9 cellular contexts compared by ENCODE assay signal in genomic region chr1:97050501-97050900, GRCh38.
DNase-seq lines count a peak whose midpoint lies in the region; ATAC-seq and TF ChIP-seq lines count a peak whose summit lies in the region.
"Had no signal": no experiment of that assay in that cellular context is flagged by ENCODE, and none has a peak within 500 bp of the region (broad histone marks: within the 10 kb centered on the region; RNA-seq: fewer than 3 reads in every experiment).

No MANE protein-coding gene starts in this region.

- intact Hi-C loops in right lobe of liver (cut with DNase I), result no loop called here
- intact Hi-C loops in activated CD8-positive, alpha-beta T cell treated with anti-CD3 and anti-CD28 coated beads for 36 hours (cut with micrococcal nuclease), result no loop called here

- no peaks in the 10 kb centered on the region for H4K20me1 ChIP-seq in DND-41 (ENCODE audit: insufficient read depth, low read length)
- no peaks in the 10 kb centered on the region for H4K20me1 ChIP-seq in Loucy (ENCODE audit: insufficient read depth, low read length, poor library complexity, severe bottlenecking)

- peak; percentile 38 for TF ChIP-seq CTCF in DND-41 (IDR thresholded peaks at IDR 0.05; ENCODE audit: borderline replicate concordance, extremely low read depth, low read length, poor library complexity, severe bottlenecking)
- TF ChIP-seq CTCF in Loucy (conservative IDR thresholded peaks at IDR 0.05; ENCODE audit: low read length), result peak; percentile 70
- TF ChIP-seq CTCF in right lobe of liver (IDR thresholded peaks at IDR 0.05), result peak; percentile 15 to 29 (median 24)
- no peak for TF ChIP-seq CTCF in activated CD8-positive, alpha-beta T cell treated with anti-CD3 and anti-CD28 coated beads for 36 hours (IDR thresholded peaks at IDR 0.05)

- no peaks in the 10 kb centered on the region for H3K9me2 ChIP-seq in Loucy (replicated peaks; ENCODE audit: low read depth, low read length)

- CTCF ChIA-PET in activated CD8-positive, alpha-beta T cell treated with anti-CD3 and anti-CD28 coated beads for 36 hours (lab: Charles Lee), result no interaction called here

- no peaks in the 10 kb centered on the region for H3K4me1 Mint-ChIP-seq in activated CD8-positive, alpha-beta T cell treated with anti-CD3 and anti-CD28 coated beads for 36 hours (ENCODE audit: low read depth)

- H3K27me3 Mint-ChIP-seq in activated CD8-positive, alpha-beta T cell treated with anti-CD3 and anti-CD28 coated beads for 36 hours, result peaks cover 4% of the 10 kb centered on the region

- H3K36me3 Mint-ChIP-seq in activated CD8-positive, alpha-beta T cell treated with anti-CD3 and anti-CD28 coated beads for 36 hours (ENCODE audit: low read depth), result no peaks in the 10 kb centered on the region

- no peak overlapping the region for H3K4me2 ChIP-seq in DND-41 (ENCODE audit: insufficient read depth, low read length)
- no peak overlapping the region for H3K4me2 ChIP-seq in Loucy (ENCODE audit: low read depth, low read length, poor library complexity, severe bottlenecking)

- no peak for TF ChIP-seq POLR2A in right lobe of liver (IDR thresholded peaks at IDR 0.05)

- no peaks in the 10 kb centered on the region for H3K79me2 ChIP-seq in DND-41 (ENCODE audit: insufficient read depth, low read length)
- no peaks in the 10 kb centered on the region for H3K79me2 ChIP-seq in Loucy (ENCODE audit: insufficient read depth, low read length)

- DNase-seq in DND-41, result no peak
- peak; percentile 92 for DNase-seq in amniotic epithelial cell (ENCODE audit: low read depth)
- no peak for DNase-seq in right lobe of liver
- DNase-seq in occipital lobe (lab: John Stamatoyannopoulos, UW), result no peak
- DNase-seq in islet precursor cell, result no peak
- DNase-seq in activated CD8-positive, alpha-beta T cell treated with anti-CD3 and anti-CD28 coated beads for 36 hours, result no peak
- DNase-seq: RPMI8226 had no signal

- peaks cover 4% of the 10 kb centered on the region for H3K9me3 Mint-ChIP-seq in activated CD8-positive, alpha-beta T cell treated with anti-CD3 and anti-CD28 coated beads for 36 hours

- H3K9me3 ChIP-seq in DND-41 (ENCODE audit: insufficient read depth, low read length, severe bottlenecking), result no peaks in the 10 kb centered on the region
- H3K9me3 ChIP-seq in Loucy (ENCODE audit: insufficient read depth, low read depth, low read length), result peaks cover 3% of the 10 kb centered on the region; the same call in 1 of the 2 replicates
- no peaks in the 10 kb centered on the region for H3K9me3 ChIP-seq in right lobe of liver

- no peaks in the 10 kb centered on the region for H3K27me3 ChIP-seq in DND-41 (ENCODE audit: insufficient read depth, low read length, poor library complexity)
- H3K27me3 ChIP-seq in Loucy (ENCODE audit: insufficient read depth, low read length, poor library complexity, severe bottlenecking), result no peaks in the 10 kb centered on the region
- no peaks in the 10 kb centered on the region for H3K27me3 ChIP-seq in right lobe of liver

- H3K27ac ChIP-seq in DND-41 (ENCODE audit: low read length), result no peak overlapping the region
- H3K27ac ChIP-seq in right lobe of liver, result no peak overlapping the region

- no peaks in the 10 kb centered on the region for H3F3A ChIP-seq in Loucy (ENCODE audit: low read depth)

- no peak overlapping the region for H3K27ac Mint-ChIP-seq in activated CD8-positive, alpha-beta T cell treated with anti-CD3 and anti-CD28 coated beads for 36 hours

- no peaks in the 10 kb centered on the region for H3K4me1 ChIP-seq in DND-41 (ENCODE audit: insufficient read depth, low read length)
- no peaks in the 10 kb centered on the region for H3K4me1 ChIP-seq in Loucy (ENCODE audit: insufficient read depth, low read length, poor library complexity, severe bottlenecking)
- H3K4me1 ChIP-seq in right lobe of liver, result no peaks in the 10 kb centered on the region

- H3K4me3 Mint-ChIP-seq in activated CD8-positive, alpha-beta T cell treated with anti-CD3 and anti-CD28 coated beads for 36 hours, result no peak overlapping the region

- ATAC-seq in DND-41 (ENCODE audit: insufficient read depth, low read depth), result 0 out of 3 replicates have a peak, but pooled peaks have one; percentile 40
- ATAC-seq in right lobe of liver, result peak in 1 of 4 donors; percentile 46
- ATAC-seq in HG03139 (IDR thresholded peaks at IDR 0.05; ENCODE audit: unreplicated experiment), result no peak
- ATAC-seq in activated CD8-positive, alpha-beta T cell treated with anti-CD3 and anti-CD28 coated beads for 36 hours, result no peak

- no peak overlapping the region for H3K4me3 ChIP-seq in DND-41 (ENCODE audit: low read depth in 1 of 2, low read length in 2 of 2)
- no peak overlapping the region for H3K4me3 ChIP-seq in Loucy (ENCODE audit: low read length, poor library complexity, severe bottlenecking)
- H3K4me3 ChIP-seq in right lobe of liver, result no peak overlapping the region

- H3K9ac ChIP-seq in DND-41 (ENCODE audit: low read depth, low read length) (no peak overlapping the region), Loucy (ENCODE audit: low read depth, low read length, poor library complexity, severe bottlenecking) (no peak overlapping the region)

- no peaks in the 10 kb centered on the region for H3K36me3 ChIP-seq in DND-41 (ENCODE audit: insufficient read depth, low read length)
- H3K36me3 ChIP-seq in Loucy (ENCODE audit: insufficient read depth, low read length), result no peaks in the 10 kb centered on the region
- H3K36me3 ChIP-seq in right lobe of liver, result no peaks in the 10 kb centered on the region

- 74% methylated on average over 2 of the region's 2 CpGs for WGBS in right lobe of liver (ENCODE audit: insufficient coverage, low coverage, low lambda C conversion rate, missing lambda C conversion rate)

- H2AFZ ChIP-seq in DND-41 (ENCODE audit: low read depth, low read length), result no peak overlapping the region
- peak overlapping the region; percentile 62; the same call in 1 of the 2 replicates for H2AFZ ChIP-seq in Loucy (ENCODE audit: low read length)

- POLR2A ChIA-PET in activated CD8-positive, alpha-beta T cell treated with anti-CD3 and anti-CD28 coated beads for 36 hours (lab: Charles Lee), result no interaction called here
